Comparison of ENCODE assay signal across 11 cellular contexts in genomic region chr14:105888151-105888550, GRCh38.
"Had no signal": no experiment of that assay in that cellular context is flagged by ENCODE, and none has a peak within 500 bp of the region (broad histone marks: within the 10 kb centered on the region; RNA-seq: fewer than 3 reads in every experiment).

No MANE protein-coding gene starts in this region.

- H3K36me3 ChIP-seq: ascending aorta, stomach, thoracic aorta had no signal

- H3K4me3 ChIP-seq: ascending aorta, stomach, thoracic aorta had no signal

- H3K27me3 ChIP-seq: ascending aorta, foreskin keratinocyte had no signal

- H3K36me3 Mint-ChIP-seq: naive thymus-derived CD8-positive, alpha-beta T cell had no signal

- ATAC-seq: foreskin keratinocyte; naive thymus-derived CD8-positive, alpha-beta T cell had no signal

- H3K9me3 ChIP-seq: ascending aorta, stomach, thoracic aorta had no signal

- H3K4me1 ChIP-seq: ascending aorta, foreskin keratinocyte, stomach had no signal

- DNase-seq: activated CD4-positive, alpha-beta T cell treated with anti-CD3 and anti-CD28 coated beads for 48 hours; foreskin keratinocyte; mammary epithelial cell; nucleus accumbens; stimulated activated CD4-positive, alpha-beta T cell treated with anti-CD3 and anti-CD28 coated beads, Interleukin-15, amount 100 ng/mL, for 24 hours; stimulated activated CD4-positive, alpha-beta T cell treated with anti-CD3 and anti-CD28 coated beads, Interleukin-4, amount 100 ng/mL, for 24 hours; stomach had no signal

- H3K27ac ChIP-seq: ascending aorta, foreskin keratinocyte, stomach, thoracic aorta, VCaP had no signal
